Comparison of ENCODE assay signal across 24 cellular contexts in the genomic region with DNA sequence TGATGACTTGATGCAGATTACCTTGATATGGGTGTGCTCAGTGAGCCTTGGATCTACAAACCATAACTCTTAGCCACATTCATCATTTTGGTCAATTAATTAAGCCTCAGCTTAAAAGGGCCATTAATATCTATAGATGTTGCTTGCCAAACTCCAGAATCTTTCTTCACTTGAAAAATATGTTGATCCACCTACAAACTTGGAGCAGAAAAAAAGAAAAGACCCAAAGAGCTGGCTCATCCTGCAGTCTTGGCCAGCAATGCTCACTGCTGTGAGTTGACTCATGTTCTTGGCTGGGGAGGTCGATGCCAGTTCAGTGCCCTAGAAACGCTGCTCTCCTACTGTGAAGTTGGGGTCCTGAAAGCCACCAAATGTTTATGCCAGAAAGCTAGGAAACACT.
DNase-seq lines count a peak whose midpoint lies in the region; ATAC-seq, FAIRE-seq and TF ChIP-seq lines count a peak whose summit lies in the region.
"Had no signal": no experiment of that assay in that cellular context is flagged by ENCODE, and none has a peak within 500 bp of the region (broad histone marks: within the 10 kb centered on the region; RNA-seq: fewer than 3 reads in every experiment).

No MANE protein-coding gene starts in this region.

- DNase-seq in Daoy (ENCODE audit: low read depth), result peak; percentile 72
- peak; percentile 28 for DNase-seq in RCC 7860 (ENCODE audit: low spot score)
- DNase-seq in chondrocyte (ENCODE audit: low spot score), result no peak
- DNase-seq in posterior cingulate gyrus, result peak in 6 of 10 donors; percentile 10 to 85 (median 50)
- no peak for DNase-seq in KG1 (lab: John Stamatoyannopoulos, UW)
- no peak for DNase-seq in stimulated activated effector memory CD8-positive, alpha-beta T cell treated with anti-CD3 and anti-CD28 coated beads, Interleukin-12 subunit alpha, Interleukin-12 subunit beta, amount 100 ng/mL, for 72 hours (ENCODE audit: low spot score in 2 of 2)
- DNase-seq in retina, result no peak
- DNase-seq: activated CD4-positive, alpha-beta T cell treated with anti-CD3 and anti-CD28 coated beads for 4 hours; activated naive CD8-positive, alpha-beta T cell treated with anti-CD3 and anti-CD28 coated beads for 36 hours; CD8-positive, alpha-beta T cell; dermis blood vessel endothelial cell; DMS153; Karpas-422; kidney; NCI-H1092 treated with DMSO at 0.1 percent for 48 hours; NCI-H2029 treated with DMSO at 0.1 percent for 48 hours; NK-92 treated with Interleukin-12 subunit alpha and Interleukin-12 subunit beta, amount 100 ng/mL, for 24 hours; stimulated activated CD4-positive, alpha-beta T cell treated with anti-CD3 and anti-CD28 coated beads, Interleukin-1b, Interleukin-23, amount 100 ng/mL, for 48 hours; stimulated activated naive CD8-positive, alpha-beta T cell treated with anti-CD3 and anti-CD28 coated beads, Interleukin-15, Interleukin-2, amounts not matched to agents 100 U/mL and 50 U/mL, for 24 hours; T-cell had no signal

- no peak overlapping the region for H3K4me3 Mint-ChIP-seq in chondrocyte (ENCODE audit: unreplicated experiment)
- no peak overlapping the region for H3K4me3 Mint-ChIP-seq in stimulated activated effector memory CD8-positive, alpha-beta T cell treated with anti-CD3 and anti-CD28 coated beads, Interleukin-12 subunit alpha, Interleukin-12 subunit beta, amount 100 ng/mL, for 72 hours
- H3K4me3 Mint-ChIP-seq: activated naive CD8-positive, alpha-beta T cell treated with anti-CD3 and anti-CD28 coated beads for 36 hours; activated T-helper 17 cell treated with anti-CD3 and anti-CD28 coated beads, Interleukin-2, amount 50 U/mL, for 72 hours; CD8-positive, alpha-beta T cell; T-cell had no signal

- TF ChIP-seq CTCF in chondrocyte (IDR thresholded peaks at IDR 0.05), result no peak

- ATAC-seq in stimulated activated effector memory CD8-positive, alpha-beta T cell treated with anti-CD3 and anti-CD28 coated beads, Interleukin-12 subunit alpha, Interleukin-12 subunit beta, amount 100 ng/mL, for 72 hours, result no peak
- ATAC-seq in GM19397 (IDR thresholded peaks at IDR 0.05; ENCODE audit: unreplicated experiment), result no peak
- ATAC-seq: activated T-helper 17 cell treated with anti-CD3 and anti-CD28 coated beads, Interleukin-2, amount 50 U/mL, for 72 hours; CD8-positive, alpha-beta T cell; stimulated activated naive CD8-positive, alpha-beta T cell treated with anti-CD3 and anti-CD28 coated beads, Interleukin-15, Interleukin-2, amounts not matched to agents 100 U/mL and 50 U/mL, for 24 hours; T-cell had no signal

- peaks cover 4% of the 10 kb centered on the region for H3K9me3 Mint-ChIP-seq in chondrocyte (ENCODE audit: low read depth)
- no peaks in the 10 kb centered on the region for H3K9me3 Mint-ChIP-seq in stimulated activated effector memory CD8-positive, alpha-beta T cell treated with anti-CD3 and anti-CD28 coated beads, Interleukin-12 subunit alpha, Interleukin-12 subunit beta, amount 100 ng/mL, for 72 hours
- H3K9me3 Mint-ChIP-seq: activated naive CD8-positive, alpha-beta T cell treated with anti-CD3 and anti-CD28 coated beads for 36 hours; activated T-helper 17 cell treated with anti-CD3 and anti-CD28 coated beads, Interleukin-2, amount 50 U/mL, for 72 hours; brain; CD8-positive, alpha-beta T cell; T-cell had no signal

- no peaks in the 10 kb centered on the region for H3K36me3 Mint-ChIP-seq in chondrocyte (ENCODE audit: low read depth)
- H3K36me3 Mint-ChIP-seq in stimulated activated effector memory CD8-positive, alpha-beta T cell treated with anti-CD3 and anti-CD28 coated beads, Interleukin-12 subunit alpha, Interleukin-12 subunit beta, amount 100 ng/mL, for 72 hours, result no peaks in the 10 kb centered on the region
- H3K36me3 Mint-ChIP-seq: activated naive CD8-positive, alpha-beta T cell treated with anti-CD3 and anti-CD28 coated beads for 36 hours; brain; CD8-positive, alpha-beta T cell; T-cell had no signal

- no peaks in the 10 kb centered on the region for H3K27me3 Mint-ChIP-seq in chondrocyte (ENCODE audit: low read depth)
- H3K27me3 Mint-ChIP-seq: activated naive CD8-positive, alpha-beta T cell treated with anti-CD3 and anti-CD28 coated beads for 36 hours had no signal

- FAIRE-seq in RCC 7860 (lab: Jason Lieb, UNC), result peak; percentile 52
- FAIRE-seq: GM12892, kidney had no signal

- peak overlapping the region; percentile 60 for H3K27ac Mint-ChIP-seq in chondrocyte (ENCODE audit: unreplicated experiment)
- no peak overlapping the region for H3K27ac Mint-ChIP-seq in stimulated activated effector memory CD8-positive, alpha-beta T cell treated with anti-CD3 and anti-CD28 coated beads, Interleukin-12 subunit alpha, Interleukin-12 subunit beta, amount 100 ng/mL, for 72 hours
- H3K27ac Mint-ChIP-seq: activated naive CD8-positive, alpha-beta T cell treated with anti-CD3 and anti-CD28 coated beads for 36 hours; activated T-helper 17 cell treated with anti-CD3 and anti-CD28 coated beads, Interleukin-2, amount 50 U/mL, for 72 hours; CD8-positive, alpha-beta T cell; T-cell had no signal

- peaks cover 37% of the 10 kb centered on the region for H3K4me1 Mint-ChIP-seq in chondrocyte (ENCODE audit: low read depth)
- no peaks in the 10 kb centered on the region for H3K4me1 Mint-ChIP-seq in stimulated activated effector memory CD8-positive, alpha-beta T cell treated with anti-CD3 and anti-CD28 coated beads, Interleukin-12 subunit alpha, Interleukin-12 subunit beta, amount 100 ng/mL, for 72 hours
- H3K4me1 Mint-ChIP-seq: activated naive CD8-positive, alpha-beta T cell treated with anti-CD3 and anti-CD28 coated beads for 36 hours; activated T-helper 17 cell treated with anti-CD3 and anti-CD28 coated beads, Interleukin-2, amount 50 U/mL, for 72 hours; T-cell had no signal

- intact Hi-C loops in posterior cingulate gyrus (cut with DNase I), result no loop called here

Comparison
In these comparisons a context has a peak if more than half of its experiments do, and no peak if none do; other contexts are left out.
1. DNase-seq: peak in Daoy (single experiment), RCC 7860 (single experiment) and posterior cingulate gyrus (6 of 10); none in chondrocyte (single experiment), KG1 (single experiment), stimulated activated effector memory CD8-positive, alpha-beta T cell treated with anti-CD3 and anti-CD28 coated beads, Interleukin-12 subunit alpha, Interleukin-12 subunit beta, amount 100 ng/mL, for 72 hours (0 of 2) and retina (single experiment).